ENCODE assay signal across 1 cellular context in the genomic region with DNA sequence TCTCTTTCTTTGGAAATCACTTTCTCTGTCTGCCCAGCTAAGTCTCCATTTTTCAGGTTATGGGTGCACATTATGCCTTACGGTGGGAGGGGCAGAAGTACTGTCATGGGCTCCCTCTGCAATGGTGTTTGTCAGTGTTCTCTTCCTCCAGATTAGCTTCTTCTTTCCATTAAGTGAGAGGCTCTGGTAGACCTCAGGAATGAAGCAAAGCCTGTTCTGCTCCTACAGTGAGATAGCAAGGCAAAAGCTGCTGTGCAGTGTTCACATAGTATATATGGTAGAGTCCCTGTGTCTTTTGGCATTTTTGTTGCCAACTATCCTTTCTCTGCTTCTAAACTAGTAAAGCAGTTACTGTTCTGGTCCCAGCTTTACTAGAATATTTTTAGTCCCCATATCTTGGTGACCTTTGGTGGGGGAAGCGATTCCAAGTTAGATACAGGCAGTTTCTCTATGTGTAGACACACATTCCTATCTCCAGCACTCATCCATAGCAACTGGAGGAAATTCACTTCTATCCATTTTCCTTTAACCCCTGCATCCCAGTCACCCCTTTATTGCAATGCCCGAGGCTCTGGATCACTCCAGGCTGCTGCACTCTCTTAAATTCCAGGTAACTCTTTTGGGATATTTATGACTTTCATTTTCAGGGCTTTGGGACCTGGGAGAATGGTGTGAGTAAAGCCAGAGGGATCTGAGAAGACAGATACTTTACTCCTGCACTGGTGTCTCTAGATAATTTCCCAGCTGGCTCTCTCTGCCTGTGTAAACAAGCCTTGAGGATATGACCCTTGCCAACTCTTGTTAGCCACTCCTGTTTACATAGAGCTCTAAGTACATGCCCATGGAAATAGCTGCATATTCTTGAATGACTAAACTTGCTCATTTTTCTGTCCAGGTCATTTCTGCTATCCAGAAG.
TF ChIP-seq lines count a peak whose summit lies in the region.

No MANE protein-coding gene starts in this region.

TF ChIP-seq in K562, 482 proteins besides CTCF, POLR2A, EP300 and RAD21:
- TF ChIP-seq, protein P1, sequence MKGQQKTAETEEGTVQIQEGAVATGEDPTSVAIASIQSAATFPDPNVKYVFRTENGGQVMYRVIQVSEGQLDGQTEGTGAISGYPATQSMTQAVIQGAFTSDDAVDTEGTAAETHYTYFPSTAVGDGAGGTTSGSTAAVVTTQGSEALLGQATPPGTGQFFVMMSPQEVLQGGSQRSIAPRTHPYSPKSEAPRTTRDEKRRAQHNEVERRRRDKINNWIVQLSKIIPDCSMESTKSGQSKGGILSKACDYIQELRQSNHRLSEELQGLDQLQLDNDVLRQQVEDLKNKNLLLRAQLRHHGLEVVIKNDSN (CRISPR knock-in tag; IDR thresholded peaks at IDR 0.05), result no peak
- TF ChIP-seq NR1H2 (CRISPR knock-in tag; IDR thresholded peaks at IDR 0.05), result no peak
- TF ChIP-seq NCOR1 (IDR thresholded peaks at IDR 0.05), result peak; percentile 76
- no peak for TF ChIP-seq OTX1 (CRISPR knock-in tag; IDR thresholded peaks at IDR 0.05)
- peak; percentile 11; the same call in 1 of the 2 replicates for TF ChIP-seq GATA2 (CRISPR knock-in tag; IDR thresholded peaks at IDR 0.05)
- 0 out of 2 replicates have a peak, but pooled peaks have one; percentile 16 for TF ChIP-seq STAT5A (IDR thresholded peaks at IDR 0.05; ENCODE audit: borderline replicate concordance, low read length)
- no peak for TF ChIP-seq RNF2 (IDR thresholded peaks at IDR 0.05)
- TF ChIP-seq PCBP2 (IDR thresholded peaks at IDR 0.05; ENCODE audit: low read depth, low read length, poor library complexity, severe bottlenecking), result no peak
- TF ChIP-seq KLF13 (tag; IDR thresholded peaks at IDR 0.05; ENCODE audit: borderline replicate concordance, low read depth), result no peak
- peak; percentile 81 for TF ChIP-seq TAL1 (IDR thresholded peaks at IDR 0.05)
- TF ChIP-seq, protein P2, sequence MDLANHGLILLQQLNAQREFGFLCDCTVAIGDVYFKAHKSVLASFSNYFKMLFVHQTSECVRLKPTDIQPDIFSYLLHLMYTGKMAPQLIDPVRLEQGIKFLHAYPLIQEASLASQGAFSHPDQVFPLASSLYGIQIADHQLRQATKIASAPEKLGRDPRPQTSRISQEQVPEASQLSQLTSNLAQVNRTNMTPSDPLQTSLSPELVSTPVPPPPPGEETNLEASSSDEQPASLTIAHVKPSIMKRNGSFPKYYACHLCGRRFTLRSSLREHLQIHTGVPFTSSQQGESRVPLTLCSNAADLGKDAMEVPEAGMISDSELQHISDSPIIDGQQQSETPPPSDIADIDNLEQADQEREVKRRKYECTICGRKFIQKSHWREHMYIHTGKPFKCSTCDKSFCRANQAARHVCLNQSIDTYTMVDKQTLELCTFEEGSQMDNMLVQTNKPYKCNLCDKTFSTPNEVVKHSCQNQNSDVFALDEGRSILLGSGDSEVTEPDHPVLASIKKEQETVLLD (IDR thresholded peaks at IDR 0.05), result no peak
- TF ChIP-seq TCF3 (CRISPR knock-in tag; IDR thresholded peaks at IDR 0.05), result peak; percentile 73
- peak; percentile 19; the same call in 1 of the 2 replicates for TF ChIP-seq SMARCA4 (IDR thresholded peaks at IDR 0.05)
- TF ChIP-seq PHF8 (IDR thresholded peaks at IDR 0.05; ENCODE audit: borderline replicate concordance, low read length), result no peak
- TF ChIP-seq FOXA1 (IDR thresholded peaks at IDR 0.05; ENCODE audit: borderline replicate concordance), result peak; percentile 95
- peak; percentile 98 to 99 for TF ChIP-seq FOXA3 (CRISPR knock-in tag; conservative IDR thresholded peaks at IDR 0.05 in 1 of 2, IDR thresholded peaks at IDR 0.05 in 1 of 2)
- TF ChIP-seq SNRNP70 (optimal IDR thresholded peaks at IDR 0.05; ENCODE audit: low read depth, low read length), result no peak
- TF ChIP-seq ZNF384 (IDR thresholded peaks at IDR 0.05; ENCODE audit: low read depth, low read length), result no peak
- TF ChIP-seq POLR2AphosphoS5 (IDR thresholded peaks at IDR 0.05; ENCODE audit: control insufficient read depth, insufficient read depth, low read depth, low read length), result peak; percentile 40; the same call in 1 of the 2 replicates
- TF ChIP-seq ARID1B (IDR thresholded peaks at IDR 0.05), result peak; percentile 80
- TF ChIP-seq NFIC (IDR thresholded peaks at IDR 0.05), result peak; percentile 42
- 0 out of 2 replicates have a peak, but pooled peaks have one; percentile 29 for TF ChIP-seq DPF2 (IDR thresholded peaks at IDR 0.05)
- TF ChIP-seq, protein P3, sequence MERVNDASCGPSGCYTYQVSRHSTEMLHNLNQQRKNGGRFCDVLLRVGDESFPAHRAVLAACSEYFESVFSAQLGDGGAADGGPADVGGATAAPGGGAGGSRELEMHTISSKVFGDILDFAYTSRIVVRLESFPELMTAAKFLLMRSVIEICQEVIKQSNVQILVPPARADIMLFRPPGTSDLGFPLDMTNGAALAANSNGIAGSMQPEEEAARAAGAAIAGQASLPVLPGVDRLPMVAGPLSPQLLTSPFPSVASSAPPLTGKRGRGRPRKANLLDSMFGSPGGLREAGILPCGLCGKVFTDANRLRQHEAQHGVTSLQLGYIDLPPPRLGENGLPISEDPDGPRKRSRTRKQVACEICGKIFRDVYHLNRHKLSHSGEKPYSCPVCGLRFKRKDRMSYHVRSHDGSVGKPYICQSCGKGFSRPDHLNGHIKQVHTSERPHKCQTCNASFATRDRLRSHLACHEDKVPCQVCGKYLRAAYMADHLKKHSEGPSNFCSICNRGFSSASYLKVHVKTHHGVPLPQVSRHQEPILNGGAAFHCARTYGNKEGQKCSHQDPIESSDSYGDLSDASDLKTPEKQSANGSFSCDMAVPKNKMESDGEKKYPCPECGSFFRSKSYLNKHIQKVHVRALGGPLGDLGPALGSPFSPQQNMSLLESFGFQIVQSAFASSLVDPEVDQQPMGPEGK (CRISPR knock-in tag; IDR thresholded peaks at IDR 0.05; ENCODE audit: borderline replicate concordance), result no peak
- peak; percentile 82 to 86 for TF ChIP-seq FOXK2 (conservative IDR thresholded peaks at IDR 0.05 in 1 of 2, IDR thresholded peaks at IDR 0.05 in 1 of 2; ENCODE audit: low read depth in 2 of 2)
- 0 out of 2 replicates have a peak, but pooled peaks have one; percentile 4 for TF ChIP-seq KLF16 (IDR thresholded peaks at IDR 0.05)
- no peak for TF ChIP-seq HIVEP1 (CRISPR knock-in tag; IDR thresholded peaks at IDR 0.05)
- TF ChIP-seq HNRNPLL (IDR thresholded peaks at IDR 0.05; ENCODE audit: low read depth, low read length, poor library complexity, severe bottlenecking), result no peak
- peak; percentile 85 for TF ChIP-seq CBFA2T3 (IDR thresholded peaks at IDR 0.05)
- peak; percentile 79 for TF ChIP-seq MTA2 (IDR thresholded peaks at IDR 0.05; ENCODE audit: low read depth)
- TF ChIP-seq TEAD4 (IDR thresholded peaks at IDR 0.05; ENCODE audit: low read length), result peak; percentile 66
- TF ChIP-seq TEAD4 (CRISPR knock-in tag; IDR thresholded peaks at IDR 0.05; ENCODE audit: borderline replicate concordance), result no peak
- TF ChIP-seq CBFA2T2 (conservative IDR thresholded peaks at IDR 0.05), result peak; percentile 81
